ENCODE assay signal across 8 cellular contexts in genomic region chr3:133573054-133573628, GRCh38. TPM values are rescaled to one million over a fixed set of nuclear protein-coding genes. Genes with fewer than 3 reads are reported as not detected.
DNase-seq lines count a peak whose midpoint lies in the region; ATAC-seq lines count a peak whose summit lies in the region.

No MANE protein-coding gene starts in this region.

- in situ Hi-C loops in T47D (cut with HindIII; ENCODE audit: low pct_unique_long_range_greater_than_20kb, low sequenced_read_pairs): no loop called here

- ATAC-seq in GM18519 (IDR thresholded peaks at IDR 0.05; ENCODE audit: low FRiP score, unreplicated experiment): peak; percentile 49
- peak; percentile 67 for ATAC-seq in HG03039 (IDR thresholded peaks at IDR 0.05; ENCODE audit: unreplicated experiment)

- H3K4me3 Mint-ChIP-seq in immature natural killer cell: peak overlapping the region; percentile 81 to 96 (median 89)

- peak; percentile 100 for DNase-seq in SW480 (ENCODE audit: low spot score)
- peak; percentile 77 to 100 for DNase-seq in T47D (ENCODE audit: low read depth in 1 of 2, low spot score in 1 of 2)
- DNase-seq in immature natural killer cell: peak; percentile 100
- peak; percentile 99 to 100 for DNase-seq in stimulated activated CD4-positive, alpha-beta T cell treated with anti-CD3 and anti-CD28 coated beads, Interleukin-15, amount 100 ng/mL, for 1 hour (ENCODE audit: low read depth in 1 of 2, low spot score in 1 of 2)
- DNase-seq in NCI-H1694 (lab: John Stamatoyannopoulos, UW): no peak
- DNase-seq in DMS53 (lab: John Stamatoyannopoulos, UW): no peak

- peaks cover 13 to 19% (median 13%) of the 10 kb centered on the region in 3 donors for H3K36me3 Mint-ChIP-seq in immature natural killer cell

- peak overlapping the region; percentile 97 to 100 (median 99) for H3K27ac Mint-ChIP-seq in immature natural killer cell

- H3K9me3 Mint-ChIP-seq in immature natural killer cell: no peaks in the 10 kb centered on the region

- peaks cover 52 to 64% of the 10 kb centered on the region in 2 donors for H3K4me1 Mint-ChIP-seq in immature natural killer cell

- H3K27me3 Mint-ChIP-seq in immature natural killer cell (ENCODE audit: low read depth in 3 of 3): peaks cover 12 to 17% (median 13%) of the 10 kb centered on the region in 3 donors

RNA-seq across cellular contexts. Expression of gene CDV3, which starts 0.3 kb away (rescaled TPM):
- 10 to 100 TPM; 29.4 to 44.4 (median 30.9) TPM for polyA plus RNA-seq in immature natural killer cell

Comparison
In these comparisons a context has a peak if more than half of its experiments do, and no peak if none do; other contexts are left out.
1. DNase-seq: peak in SW480 (single experiment), T47D (2 of 2), immature natural killer cell (3 of 3) and stimulated activated CD4-positive, alpha-beta T cell treated with anti-CD3 and anti-CD28 coated beads, Interleukin-15, amount 100 ng/mL, for 1 hour (2 of 2); none in NCI-H1694 (single experiment) and DMS53 (single experiment).